In genomic region chr4:3389879-3390840, GRCh38 we compare ENCODE assay signal across 17 cellular contexts.
DNase-seq lines count a peak whose midpoint lies in the region; ATAC-seq, FAIRE-seq and TF ChIP-seq lines count a peak whose summit lies in the region.
"Had no signal": no experiment of that assay in that cellular context is flagged by ENCODE, and none has a peak within 500 bp of the region (broad histone marks: within the 10 kb centered on the region; RNA-seq: fewer than 3 reads in every experiment).

No MANE protein-coding gene starts in this region.

- no peak overlapping the region for H3K9ac ChIP-seq in HUES48 (ENCODE audit: low read depth, low read length)

- no peaks in the 10 kb centered on the region for H3K36me3 ChIP-seq in HUES48 (ENCODE audit: control insufficient read depth, insufficient read depth, low read length)
- H3K36me3 ChIP-seq: HAP-1, MG63 had no signal

- H3K4me1 ChIP-seq in HUES48 (ENCODE audit: control insufficient read depth, insufficient read depth, low read length): peaks cover 40% of the 10 kb centered on the region
- H3K4me1 ChIP-seq: HAP-1 had no signal

- no peaks in the 10 kb centered on the region for H3K27me3 ChIP-seq in HUES48 (ENCODE audit: control insufficient read depth, insufficient read depth, low read length)
- H3K27me3 ChIP-seq: MG63 had no signal

- H3K4me1 Mint-ChIP-seq in dendritic cell treated with granulocyte-macrophage colony-stimulating factor and Interleukin-4, amounts not matched to agents 40 ng/mL and 50 ng/mL, for 4 days (ENCODE audit: low read depth): peaks cover 71% of the 10 kb centered on the region
- H3K4me1 Mint-ChIP-seq in memory B cell: peaks cover 28% of the 10 kb centered on the region
- peaks cover 46% of the 10 kb centered on the region for H3K4me1 Mint-ChIP-seq in stimulated activated memory B cell treated with anti-CD40 and anti-IgM and Interleukin-4, amounts not matched to agents 10 μg/mL and 1 μg/mL and 100 μg/mL, for 72 hours

- TF ChIP-seq POLR2A in H54 (IDR thresholded peaks at IDR 0.05; ENCODE audit: low read depth, low read length): no peak

- H3K27ac Mint-ChIP-seq in dendritic cell treated with granulocyte-macrophage colony-stimulating factor and Interleukin-4, amounts not matched to agents 40 ng/mL and 50 ng/mL, for 4 days: peak overlapping the region; percentile 98
- H3K27ac Mint-ChIP-seq in memory B cell: no peak overlapping the region
- peak overlapping the region; percentile 94 for H3K27ac Mint-ChIP-seq in stimulated activated memory B cell treated with anti-CD40 and anti-IgM and Interleukin-4, amounts not matched to agents 10 μg/mL and 1 μg/mL and 100 μg/mL, for 72 hours

- no peak for FAIRE-seq in H54 (lab: Jason Lieb, UNC)

- H3K4me3 ChIP-seq in HUES48 (ENCODE audit: low read depth, low read length): no peak overlapping the region
- H3K4me3 ChIP-seq: HAP-1, lung had no signal

- intact Hi-C loops in dendritic cell treated with granulocyte-macrophage colony-stimulating factor and Interleukin-4, amounts not matched to agents 40 ng/mL and 50 ng/mL, for 4 days (cut with micrococcal nuclease): loop anchor here (1.0 to 2.0 kb wide), 3 partner anchors 21 to 44 kb away; no protein-coding TSS in a partner anchor

- peak overlapping the region; percentile 63 for H3K4me3 Mint-ChIP-seq in dendritic cell treated with granulocyte-macrophage colony-stimulating factor and Interleukin-4, amounts not matched to agents 40 ng/mL and 50 ng/mL, for 4 days
- H3K4me3 Mint-ChIP-seq in memory B cell: peak overlapping the region; percentile 61
- peak overlapping the region; percentile 36 for H3K4me3 Mint-ChIP-seq in stimulated activated memory B cell treated with anti-CD40 and anti-IgM and Interleukin-4, amounts not matched to agents 10 μg/mL and 1 μg/mL and 100 μg/mL, for 72 hours
- H3K4me3 Mint-ChIP-seq: activated T-cell treated with anti-CD3 and anti-CD28 coated beads, Interleukin-2, amount 50 U/mL, for 4 hours had no signal

- ATAC-seq in memory B cell (ENCODE audit: low read depth): no peak
- no peak for ATAC-seq in stimulated activated memory B cell treated with anti-CD40 and anti-IgM and Interleukin-4, amounts not matched to agents 10 μg/mL and 1 μg/mL and 100 μg/mL, for 72 hours
- ATAC-seq: activated CD4-positive, CD25-positive, alpha-beta regulatory T cell treated with anti-CD3 and anti-CD28 coated beads, Interleukin-2, amount 50 U/mL, for 24 hours; activated T-cell treated with anti-CD3 and anti-CD28 coated beads, Interleukin-2, amount 50 U/mL, for 4 hours; SK-N-SH treated with all-trans-retinoic acid at 6 μM for 48 hours had no signal

- peak overlapping the region; percentile 6 for H3K27ac ChIP-seq in HUES48 (ENCODE audit: low read depth, low read length)
- H3K27ac ChIP-seq: C4-2B had no signal

- no peaks in the 10 kb centered on the region for H3K27me3 Mint-ChIP-seq in dendritic cell treated with granulocyte-macrophage colony-stimulating factor and Interleukin-4, amounts not matched to agents 40 ng/mL and 50 ng/mL, for 4 days
- H3K27me3 Mint-ChIP-seq in memory B cell: peaks cover 7% of the 10 kb centered on the region
- H3K27me3 Mint-ChIP-seq in stimulated activated memory B cell treated with anti-CD40 and anti-IgM and Interleukin-4, amounts not matched to agents 10 μg/mL and 1 μg/mL and 100 μg/mL, for 72 hours: peaks cover 21% of the 10 kb centered on the region

- H3K36me3 Mint-ChIP-seq in dendritic cell treated with granulocyte-macrophage colony-stimulating factor and Interleukin-4, amounts not matched to agents 40 ng/mL and 50 ng/mL, for 4 days (ENCODE audit: low read depth): peaks cover 22% of the 10 kb centered on the region
- no peaks in the 10 kb centered on the region for H3K36me3 Mint-ChIP-seq in memory B cell
- H3K36me3 Mint-ChIP-seq in stimulated activated memory B cell treated with anti-CD40 and anti-IgM and Interleukin-4, amounts not matched to agents 10 μg/mL and 1 μg/mL and 100 μg/mL, for 72 hours: no peaks in the 10 kb centered on the region

- no peaks in the 10 kb centered on the region for H3K9me3 Mint-ChIP-seq in dendritic cell treated with granulocyte-macrophage colony-stimulating factor and Interleukin-4, amounts not matched to agents 40 ng/mL and 50 ng/mL, for 4 days
- no peaks in the 10 kb centered on the region for H3K9me3 Mint-ChIP-seq in memory B cell
- no peaks in the 10 kb centered on the region for H3K9me3 Mint-ChIP-seq in stimulated activated memory B cell treated with anti-CD40 and anti-IgM and Interleukin-4, amounts not matched to agents 10 μg/mL and 1 μg/mL and 100 μg/mL, for 72 hours
- H3K9me3 Mint-ChIP-seq: activated T-cell treated with anti-CD3 and anti-CD28 coated beads, Interleukin-2, amount 50 U/mL, for 4 hours had no signal

- H3K9me3 ChIP-seq in HUES48 (ENCODE audit: control insufficient read depth, insufficient read depth, low read length): no peaks in the 10 kb centered on the region
- H3K9me3 ChIP-seq: HAP-1, MG63 had no signal

- DNase-seq in memory B cell (ENCODE audit: low spot score in 2 of 2) (no peak), H54 (ENCODE audit: insufficient read length, low spot score) (no peak), epidermal melanocyte (ENCODE audit: insufficient read length, low spot score) (no peak), OCI-M2 (lab: John Stamatoyannopoulos, UW; ENCODE audit: unreplicated experiment) (no peak)
- no peak for DNase-seq in effector CD8-positive, alpha-beta T cell (lab: John Stamatoyannopoulos, UW)
- DNase-seq: activated T-cell treated with anti-CD3 and anti-CD28 coated beads, Interleukin-2, amount 50 U/mL, for 4 hours; effector memory CD4-positive, alpha-beta T cell; MG63; NK-92 treated with Interleukin-12 subunit alpha and Interleukin-12 subunit beta, amount 100 ng/mL, for 24 hours had no signal
